1 cellular context compared by ENCODE assay signal in the genomic region with DNA sequence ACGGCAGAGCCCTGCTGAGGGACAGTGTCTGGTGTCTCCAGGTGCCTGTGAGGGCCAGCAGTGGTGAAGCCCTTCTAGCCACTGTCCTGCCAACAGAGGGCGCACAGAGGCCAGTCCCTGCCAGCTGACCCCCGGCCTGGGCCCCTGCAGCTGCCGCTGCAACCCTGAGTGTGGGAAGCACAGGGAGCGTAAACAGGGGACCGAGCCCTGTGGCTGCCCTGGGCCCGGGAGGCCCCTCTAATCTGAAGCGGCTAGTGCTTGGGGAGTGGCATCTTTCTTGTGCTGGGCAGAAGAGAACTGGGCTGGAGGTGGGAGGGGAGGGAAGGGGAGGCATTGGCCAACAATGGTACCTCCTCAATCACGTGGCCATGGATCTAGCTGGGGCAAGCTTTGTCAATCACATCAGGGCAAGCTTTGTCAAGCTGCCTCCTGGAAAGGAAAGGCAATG.
TF ChIP-seq lines count a peak whose summit lies in the region.

No MANE protein-coding gene starts in this region.

TF ChIP-seq in HepG2, 621 proteins besides CTCF, POLR2A, EP300 and RAD21 (continues in another document):
- TF ChIP-seq PPARG (CRISPR knock-in tag; conservative IDR thresholded peaks at IDR 0.05) (no peak), KAT8 (CRISPR knock-in tag; IDR thresholded peaks at IDR 0.05) (0 out of 2 replicates have a peak, but pooled peaks have one; percentile 29), ZNF335 (CRISPR knock-in tag; IDR thresholded peaks at IDR 0.05) (no peak), ZNF34 (CRISPR knock-in tag; IDR thresholded peaks at IDR 0.05; ENCODE audit: borderline replicate concordance) (no peak), CBX2 (IDR thresholded peaks at IDR 0.05; ENCODE audit: low read depth, low read length) (no peak), CBX2 (CRISPR knock-in tag; IDR thresholded peaks at IDR 0.05; ENCODE audit: low read depth) (no peak), ZNF709 (CRISPR knock-in tag; IDR thresholded peaks at IDR 0.05) (no peak), ZNF329 (CRISPR knock-in tag; IDR thresholded peaks at IDR 0.05; ENCODE audit: low read depth) (no peak), ESRRA (CRISPR knock-in tag; IDR thresholded peaks at IDR 0.05; ENCODE audit: low read depth) (no peak), ZNF775 (CRISPR knock-in tag; IDR thresholded peaks at IDR 0.05; ENCODE audit: borderline replicate concordance) (no peak), SOX5 (CRISPR knock-in tag; IDR thresholded peaks at IDR 0.05; ENCODE audit: borderline replicate concordance) (peak; percentile 16; the same call in 1 of the 2 replicates), ELF3 (CRISPR knock-in tag; IDR thresholded peaks at IDR 0.05) (no peak), PTBP1 (IDR thresholded peaks at IDR 0.05; ENCODE audit: low read depth, low read length, poor library complexity, severe bottlenecking) (peak; percentile 73), ZNF292 (CRISPR knock-in tag; IDR thresholded peaks at IDR 0.05; ENCODE audit: borderline replicate concordance, low read depth) (peak; percentile 84), RARA (CRISPR knock-in tag; IDR thresholded peaks at IDR 0.05) (0 out of 2 replicates have a peak, but pooled peaks have one; percentile 5), ZFP90 (CRISPR knock-in tag; IDR thresholded peaks at IDR 0.05; ENCODE audit: borderline replicate concordance) (no peak), MEIS1 (CRISPR knock-in tag; IDR thresholded peaks at IDR 0.05; ENCODE audit: borderline replicate concordance) (0 out of 2 replicates have a peak, but pooled peaks have one; percentile 9), SIN3B (IDR thresholded peaks at IDR 0.05; ENCODE audit: low read length) (no peak), ZBTB42 (CRISPR knock-in tag; IDR thresholded peaks at IDR 0.05) (no peak), ZNF354B (CRISPR knock-in tag; IDR thresholded peaks at IDR 0.05) (no peak), ZSCAN9 (CRISPR knock-in tag; IDR thresholded peaks at IDR 0.05; ENCODE audit: borderline replicate concordance) (0 out of 2 replicates have a peak, but pooled peaks have one; percentile 22), KDM5B (CRISPR knock-in tag; IDR thresholded peaks at IDR 0.05; ENCODE audit: borderline replicate concordance) (peak; percentile 81; the same call in 1 of the 2 replicates), RFXAP (CRISPR knock-in tag; IDR thresholded peaks at IDR 0.05; ENCODE audit: borderline replicate concordance) (no peak), RELA (CRISPR knock-in tag; IDR thresholded peaks at IDR 0.05) (no peak), ZNF567 (CRISPR knock-in tag; IDR thresholded peaks at IDR 0.05; ENCODE audit: borderline replicate concordance) (no peak), ZMYM4 (CRISPR knock-in tag; IDR thresholded peaks at IDR 0.05) (peak; percentile 78), ZNF441 (CRISPR knock-in tag; IDR thresholded peaks at IDR 0.05; ENCODE audit: borderline replicate concordance) (no peak; the same call in 1 of the 2 replicates), ETV5 (CRISPR knock-in tag; IDR thresholded peaks at IDR 0.05; ENCODE audit: borderline replicate concordance) (no peak), ZNF264 (CRISPR knock-in tag; IDR thresholded peaks at IDR 0.05) (no peak), NKX3-1 (CRISPR knock-in tag; IDR thresholded peaks at IDR 0.05) (no peak), PRPF4 (IDR thresholded peaks at IDR 0.05; ENCODE audit: low read depth, low read length, poor library complexity, severe bottlenecking) (no peak), KLF6 (CRISPR knock-in tag; IDR thresholded peaks at IDR 0.05) (0 out of 2 replicates have a peak, but pooled peaks have one; percentile 33), NFKB2 (CRISPR knock-in tag; IDR thresholded peaks at IDR 0.05; ENCODE audit: borderline replicate concordance) (peak; percentile 51; the same call in 1 of the 2 replicates), CHD2 (IDR thresholded peaks at IDR 0.05; ENCODE audit: low read depth, low read length) (no peak)
- TF ChIP-seq, protein P1, sequence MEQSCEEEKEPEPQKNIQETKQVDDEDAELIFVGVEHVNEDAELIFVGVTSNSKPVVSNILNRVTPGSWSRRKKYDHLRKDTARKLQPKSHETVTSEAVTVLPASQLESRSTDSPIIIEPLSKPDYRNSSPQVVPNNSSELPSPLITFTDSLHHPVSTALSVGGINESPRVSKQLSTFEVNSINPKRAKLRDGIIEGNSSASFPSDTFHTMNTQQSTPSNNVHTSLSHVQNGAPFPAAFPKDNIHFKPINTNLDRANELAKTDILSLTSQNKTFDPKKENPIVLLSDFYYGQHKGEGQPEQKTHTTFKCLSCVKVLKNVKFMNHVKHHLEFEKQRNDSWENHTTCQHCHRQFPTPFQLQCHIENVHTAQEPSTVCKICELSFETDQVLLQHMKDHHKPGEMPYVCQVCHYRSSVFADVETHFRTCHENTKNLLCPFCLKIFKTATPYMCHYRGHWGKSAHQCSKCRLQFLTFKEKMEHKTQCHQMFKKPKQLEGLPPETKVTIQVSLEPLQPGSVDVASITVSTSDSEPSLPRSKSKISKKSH (CRISPR knock-in tag; IDR thresholded peaks at IDR 0.05; ENCODE audit: borderline replicate concordance) = no peak
- TF ChIP-seq, protein P2, sequence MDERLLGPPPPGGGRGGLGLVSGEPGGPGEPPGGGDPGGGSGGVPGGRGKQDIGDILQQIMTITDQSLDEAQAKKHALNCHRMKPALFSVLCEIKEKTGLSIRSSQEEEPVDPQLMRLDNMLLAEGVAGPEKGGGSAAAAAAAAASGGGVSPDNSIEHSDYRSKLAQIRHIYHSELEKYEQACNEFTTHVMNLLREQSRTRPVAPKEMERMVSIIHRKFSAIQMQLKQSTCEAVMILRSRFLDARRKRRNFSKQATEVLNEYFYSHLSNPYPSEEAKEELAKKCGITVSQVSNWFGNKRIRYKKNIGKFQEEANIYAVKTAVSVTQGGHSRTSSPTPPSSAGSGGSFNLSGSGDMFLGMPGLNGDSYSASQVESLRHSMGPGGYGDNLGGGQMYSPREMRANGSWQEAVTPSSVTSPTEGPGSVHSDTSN (CRISPR knock-in tag; IDR thresholded peaks at IDR 0.05) = no peak
- TF ChIP-seq, protein P3, sequence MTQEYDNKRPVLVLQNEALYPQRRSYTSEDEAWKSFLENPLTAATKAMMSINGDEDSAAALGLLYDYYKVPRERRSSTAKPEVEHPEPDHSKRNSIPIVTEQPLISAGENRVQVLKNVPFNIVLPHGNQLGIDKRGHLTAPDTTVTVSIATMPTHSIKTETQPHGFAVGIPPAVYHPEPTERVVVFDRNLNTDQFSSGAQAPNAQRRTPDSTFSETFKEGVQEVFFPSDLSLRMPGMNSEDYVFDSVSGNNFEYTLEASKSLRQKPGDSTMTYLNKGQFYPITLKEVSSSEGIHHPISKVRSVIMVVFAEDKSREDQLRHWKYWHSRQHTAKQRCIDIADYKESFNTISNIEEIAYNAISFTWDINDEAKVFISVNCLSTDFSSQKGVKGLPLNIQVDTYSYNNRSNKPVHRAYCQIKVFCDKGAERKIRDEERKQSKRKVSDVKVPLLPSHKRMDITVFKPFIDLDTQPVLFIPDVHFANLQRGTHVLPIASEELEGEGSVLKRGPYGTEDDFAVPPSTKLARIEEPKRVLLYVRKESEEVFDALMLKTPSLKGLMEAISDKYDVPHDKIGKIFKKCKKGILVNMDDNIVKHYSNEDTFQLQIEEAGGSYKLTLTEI (CRISPR knock-in tag; conservative IDR thresholded peaks at IDR 0.05) = no peak
- TF ChIP-seq, protein P4, sequence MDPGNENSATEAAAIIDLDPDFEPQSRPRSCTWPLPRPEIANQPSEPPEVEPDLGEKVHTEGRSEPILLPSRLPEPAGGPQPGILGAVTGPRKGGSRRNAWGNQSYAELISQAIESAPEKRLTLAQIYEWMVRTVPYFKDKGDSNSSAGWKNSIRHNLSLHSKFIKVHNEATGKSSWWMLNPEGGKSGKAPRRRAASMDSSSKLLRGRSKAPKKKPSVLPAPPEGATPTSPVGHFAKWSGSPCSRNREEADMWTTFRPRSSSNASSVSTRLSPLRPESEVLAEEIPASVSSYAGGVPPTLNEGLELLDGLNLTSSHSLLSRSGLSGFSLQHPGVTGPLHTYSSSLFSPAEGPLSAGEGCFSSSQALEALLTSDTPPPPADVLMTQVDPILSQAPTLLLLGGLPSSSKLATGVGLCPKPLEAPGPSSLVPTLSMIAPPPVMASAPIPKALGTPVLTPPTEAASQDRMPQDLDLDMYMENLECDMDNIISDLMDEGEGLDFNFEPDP (CRISPR knock-in tag; conservative IDR thresholded peaks at IDR 0.05) = no peak
- TF ChIP-seq, protein P5, sequence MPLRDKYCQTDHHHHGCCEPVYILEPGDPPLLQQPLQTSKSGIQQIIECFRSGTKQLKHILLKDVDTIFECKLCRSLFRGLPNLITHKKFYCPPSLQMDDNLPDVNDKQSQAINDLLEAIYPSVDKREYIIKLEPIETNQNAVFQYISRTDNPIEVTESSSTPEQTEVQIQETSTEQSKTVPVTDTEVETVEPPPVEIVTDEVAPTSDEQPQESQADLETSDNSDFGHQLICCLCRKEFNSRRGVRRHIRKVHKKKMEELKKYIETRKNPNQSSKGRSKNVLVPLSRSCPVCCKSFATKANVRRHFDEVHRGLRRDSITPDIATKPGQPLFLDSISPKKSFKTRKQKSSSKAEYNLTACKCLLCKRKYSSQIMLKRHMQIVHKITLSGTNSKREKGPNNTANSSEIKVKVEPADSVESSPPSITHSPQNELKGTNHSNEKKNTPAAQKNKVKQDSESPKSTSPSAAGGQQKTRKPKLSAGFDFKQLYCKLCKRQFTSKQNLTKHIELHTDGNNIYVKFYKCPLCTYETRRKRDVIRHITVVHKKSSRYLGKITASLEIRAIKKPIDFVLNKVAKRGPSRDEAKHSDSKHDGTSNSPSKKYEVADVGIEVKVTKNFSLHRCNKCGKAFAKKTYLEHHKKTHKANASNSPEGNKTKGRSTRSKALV (CRISPR knock-in tag; IDR thresholded peaks at IDR 0.05) = no peak
- TF ChIP-seq, protein P6, sequence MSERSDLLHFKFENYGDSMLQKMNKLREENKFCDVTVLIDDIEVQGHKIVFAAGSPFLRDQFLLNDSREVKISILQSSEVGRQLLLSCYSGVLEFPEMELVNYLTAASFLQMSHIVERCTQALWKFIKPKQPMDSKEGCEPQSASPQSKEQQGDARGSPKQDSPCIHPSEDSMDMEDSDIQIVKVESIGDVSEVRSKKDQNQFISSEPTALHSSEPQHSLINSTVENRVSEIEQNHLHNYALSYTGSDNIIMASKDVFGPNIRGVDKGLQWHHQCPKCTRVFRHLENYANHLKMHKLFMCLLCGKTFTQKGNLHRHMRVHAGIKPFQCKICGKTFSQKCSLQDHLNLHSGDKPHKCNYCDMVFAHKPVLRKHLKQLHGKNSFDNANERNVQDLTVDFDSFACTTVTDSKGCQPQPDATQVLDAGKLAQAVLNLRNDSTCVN (CRISPR knock-in tag; IDR thresholded peaks at IDR 0.05; ENCODE audit: borderline replicate concordance) = no peak
- TF ChIP-seq, protein P7, sequence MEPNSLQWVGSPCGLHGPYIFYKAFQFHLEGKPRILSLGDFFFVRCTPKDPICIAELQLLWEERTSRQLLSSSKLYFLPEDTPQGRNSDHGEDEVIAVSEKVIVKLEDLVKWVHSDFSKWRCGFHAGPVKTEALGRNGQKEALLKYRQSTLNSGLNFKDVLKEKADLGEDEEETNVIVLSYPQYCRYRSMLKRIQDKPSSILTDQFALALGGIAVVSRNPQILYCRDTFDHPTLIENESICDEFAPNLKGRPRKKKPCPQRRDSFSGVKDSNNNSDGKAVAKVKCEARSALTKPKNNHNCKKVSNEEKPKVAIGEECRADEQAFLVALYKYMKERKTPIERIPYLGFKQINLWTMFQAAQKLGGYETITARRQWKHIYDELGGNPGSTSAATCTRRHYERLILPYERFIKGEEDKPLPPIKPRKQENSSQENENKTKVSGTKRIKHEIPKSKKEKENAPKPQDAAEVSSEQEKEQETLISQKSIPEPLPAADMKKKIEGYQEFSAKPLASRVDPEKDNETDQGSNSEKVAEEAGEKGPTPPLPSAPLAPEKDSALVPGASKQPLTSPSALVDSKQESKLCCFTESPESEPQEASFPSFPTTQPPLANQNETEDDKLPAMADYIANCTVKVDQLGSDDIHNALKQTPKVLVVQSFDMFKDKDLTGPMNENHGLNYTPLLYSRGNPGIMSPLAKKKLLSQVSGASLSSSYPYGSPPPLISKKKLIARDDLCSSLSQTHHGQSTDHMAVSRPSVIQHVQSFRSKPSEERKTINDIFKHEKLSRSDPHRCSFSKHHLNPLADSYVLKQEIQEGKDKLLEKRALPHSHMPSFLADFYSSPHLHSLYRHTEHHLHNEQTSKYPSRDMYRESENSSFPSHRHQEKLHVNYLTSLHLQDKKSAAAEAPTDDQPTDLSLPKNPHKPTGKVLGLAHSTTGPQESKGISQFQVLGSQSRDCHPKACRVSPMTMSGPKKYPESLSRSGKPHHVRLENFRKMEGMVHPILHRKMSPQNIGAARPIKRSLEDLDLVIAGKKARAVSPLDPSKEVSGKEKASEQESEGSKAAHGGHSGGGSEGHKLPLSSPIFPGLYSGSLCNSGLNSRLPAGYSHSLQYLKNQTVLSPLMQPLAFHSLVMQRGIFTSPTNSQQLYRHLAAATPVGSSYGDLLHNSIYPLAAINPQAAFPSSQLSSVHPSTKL (CRISPR knock-in tag; IDR thresholded peaks at IDR 0.05) = peak; percentile 46
- TF ChIP-seq, protein P8, sequence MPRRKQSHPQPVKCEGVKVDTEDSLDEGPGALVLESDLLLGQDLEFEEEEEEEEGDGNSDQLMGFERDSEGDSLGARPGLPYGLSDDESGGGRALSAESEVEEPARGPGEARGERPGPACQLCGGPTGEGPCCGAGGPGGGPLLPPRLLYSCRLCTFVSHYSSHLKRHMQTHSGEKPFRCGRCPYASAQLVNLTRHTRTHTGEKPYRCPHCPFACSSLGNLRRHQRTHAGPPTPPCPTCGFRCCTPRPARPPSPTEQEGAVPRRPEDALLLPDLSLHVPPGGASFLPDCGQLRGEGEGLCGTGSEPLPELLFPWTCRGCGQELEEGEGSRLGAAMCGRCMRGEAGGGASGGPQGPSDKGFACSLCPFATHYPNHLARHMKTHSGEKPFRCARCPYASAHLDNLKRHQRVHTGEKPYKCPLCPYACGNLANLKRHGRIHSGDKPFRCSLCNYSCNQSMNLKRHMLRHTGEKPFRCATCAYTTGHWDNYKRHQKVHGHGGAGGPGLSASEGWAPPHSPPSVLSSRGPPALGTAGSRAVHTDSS (CRISPR knock-in tag; conservative IDR thresholded peaks at IDR 0.05) = no peak
- TF ChIP-seq, protein P9, sequence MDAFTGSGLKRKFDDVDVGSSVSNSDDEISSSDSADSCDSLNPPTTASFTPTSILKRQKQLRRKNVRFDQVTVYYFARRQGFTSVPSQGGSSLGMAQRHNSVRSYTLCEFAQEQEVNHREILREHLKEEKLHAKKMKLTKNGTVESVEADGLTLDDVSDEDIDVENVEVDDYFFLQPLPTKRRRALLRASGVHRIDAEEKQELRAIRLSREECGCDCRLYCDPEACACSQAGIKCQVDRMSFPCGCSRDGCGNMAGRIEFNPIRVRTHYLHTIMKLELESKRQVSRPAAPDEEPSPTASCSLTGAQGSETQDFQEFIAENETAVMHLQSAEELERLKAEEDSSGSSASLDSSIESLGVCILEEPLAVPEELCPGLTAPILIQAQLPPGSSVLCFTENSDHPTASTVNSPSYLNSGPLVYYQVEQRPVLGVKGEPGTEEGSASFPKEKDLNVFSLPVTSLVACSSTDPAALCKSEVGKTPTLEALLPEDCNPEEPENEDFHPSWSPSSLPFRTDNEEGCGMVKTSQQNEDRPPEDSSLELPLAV (CRISPR knock-in tag; conservative IDR thresholded peaks at IDR 0.05; ENCODE audit: low read depth) = no peak
- TF ChIP-seq, protein P10, sequence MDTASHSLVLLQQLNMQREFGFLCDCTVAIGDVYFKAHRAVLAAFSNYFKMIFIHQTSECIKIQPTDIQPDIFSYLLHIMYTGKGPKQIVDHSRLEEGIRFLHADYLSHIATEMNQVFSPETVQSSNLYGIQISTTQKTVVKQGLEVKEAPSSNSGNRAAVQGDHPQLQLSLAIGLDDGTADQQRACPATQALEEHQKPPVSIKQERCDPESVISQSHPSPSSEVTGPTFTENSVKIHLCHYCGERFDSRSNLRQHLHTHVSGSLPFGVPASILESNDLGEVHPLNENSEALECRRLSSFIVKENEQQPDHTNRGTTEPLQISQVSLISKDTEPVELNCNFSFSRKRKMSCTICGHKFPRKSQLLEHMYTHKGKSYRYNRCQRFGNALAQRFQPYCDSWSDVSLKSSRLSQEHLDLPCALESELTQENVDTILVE (CRISPR knock-in tag; IDR thresholded peaks at IDR 0.05) = no peak
